In genomic region chr21:33273044-33273443, GRCh38 we compare ENCODE assay signal across 32 cellular contexts. TPM values are rescaled to one million over a fixed set of nuclear protein-coding genes. Genes with fewer than 3 reads are reported as not detected.
DNase-seq lines count a peak whose midpoint lies in the region; ATAC-seq and TF ChIP-seq lines count a peak whose summit lies in the region.
"Had no signal": no experiment of that assay in that cellular context is flagged by ENCODE, and none has a peak within 500 bp of the region (broad histone marks: within the 10 kb centered on the region; RNA-seq: fewer than 3 reads in every experiment).

No MANE protein-coding gene starts in this region.

- peaks cover 54% of the 10 kb centered on the region for H3K36me3 Mint-ChIP-seq in stimulated activated memory B cell treated with anti-CD40 and anti-IgM and Interleukin-4, amounts not matched to agents 10 μg/mL and 1 μg/mL and 100 μg/mL, for 72 hours

- H3K4me3 ChIP-seq in epithelial cell of esophagus (ENCODE audit: low read length), result no peak overlapping the region
- H3K4me3 ChIP-seq: cardiac muscle cell, left lung, MG63, neural progenitor cell, PC-9, right lobe of liver, spleen, stomach, tibial artery had no signal

- in situ Hi-C loops in G401 (cut with HindIII; ENCODE audit: low sequenced_read_pairs), result no loop called here

- ATAC-seq in stimulated activated memory B cell treated with anti-CD40 and anti-IgM and Interleukin-4, amounts not matched to agents 10 μg/mL and 1 μg/mL and 100 μg/mL, for 72 hours, result no peak
- ATAC-seq: left lung, right lobe of liver, Right ventricle myocardium inferior, T-helper 17 cell had no signal

- H3K4me1 Mint-ChIP-seq in stimulated activated memory B cell treated with anti-CD40 and anti-IgM and Interleukin-4, amounts not matched to agents 10 μg/mL and 1 μg/mL and 100 μg/mL, for 72 hours, result peaks cover 42% of the 10 kb centered on the region

- H3K27me3 Mint-ChIP-seq in stimulated activated memory B cell treated with anti-CD40 and anti-IgM and Interleukin-4, amounts not matched to agents 10 μg/mL and 1 μg/mL and 100 μg/mL, for 72 hours, result no peaks in the 10 kb centered on the region
- H3K27me3 Mint-ChIP-seq: activated naive CD4-positive, alpha-beta T cell treated with anti-CD3 and anti-CD28 coated beads, Interleukin-2, amount 10 ng/mL, durations not matched to agents 7 days and 5 days; T-helper 17 cell had no signal

- peak; percentile 34 for DNase-seq in EH (ENCODE audit: low read depth)
- peak; percentile 69 for DNase-seq in NCI-H226
- DNase-seq in epithelial cell of esophagus (ENCODE audit: low read depth), result peak; percentile 25
- DNase-seq in G401 (ENCODE audit: low spot score), result no peak
- no peak for DNase-seq in activated gamma-delta T cell (lab: John Stamatoyannopoulos, UW)
- no peak for DNase-seq in NCI-H146 treated with DMSO at 0.1 percent for 48 hours (lab: John Stamatoyannopoulos, UW; ENCODE audit: unreplicated experiment)
- DNase-seq: activated CD4-positive, alpha-beta T cell treated with anti-CD3 and anti-CD28 coated beads, Interleukin-2, amount 50 U/mL, for 48 hours; activated CD4-positive, CD25-positive, alpha-beta regulatory T cell treated with anti-CD3 and anti-CD28 coated beads, Interleukin-2, amount 50 U/mL, for 72 hours; activated naive CD4-positive, alpha-beta T cell treated with anti-CD3 and anti-CD28 coated beads, Interleukin-2, amount 10 ng/mL, durations not matched to agents 7 days and 5 days; C1 segment of cervical spinal cord; Caco-2; DMS79; effector CD4-positive, alpha-beta T cell; left lung; mesenchymal stem cell; MG63; NCI-H1105 treated with DMSO at 0.1 percent for 48 hours; NCI-H1930; NCI-H69; PC-9; posterior cingulate gyrus; spleen; stimulated activated CD4-positive, alpha-beta T cell treated with anti-CD3 and anti-CD28 coated beads, Interleukin-2, amount 100 ng/mL, for 24 hours; stomach; T-helper 17 cell; tibial artery had no signal

- no peak for TF ChIP-seq CTCF in epithelial cell of esophagus (IDR thresholded peaks at IDR 0.05; ENCODE audit: insufficient read depth, low read depth, low read length, missing control alignments)

- H3K9me3 Mint-ChIP-seq in stimulated activated memory B cell treated with anti-CD40 and anti-IgM and Interleukin-4, amounts not matched to agents 10 μg/mL and 1 μg/mL and 100 μg/mL, for 72 hours, result no peaks in the 10 kb centered on the region
- H3K9me3 Mint-ChIP-seq: activated naive CD4-positive, alpha-beta T cell treated with anti-CD3 and anti-CD28 coated beads, Interleukin-2, amount 10 ng/mL, durations not matched to agents 7 days and 5 days; activated T-helper 1 cell treated with anti-CD3 and anti-CD28 coated beads, Interleukin-12 subunit alpha, Interleukin-12 subunit beta, Interleukin-2, Interleukin-4 antibody, amounts not matched to agents 30 ng/mL and 10 ng/mL and 1 ng/mL, durations not matched to agents 14 hours and 24 hours and 36 hours had no signal

- H3K27ac Mint-ChIP-seq in stimulated activated memory B cell treated with anti-CD40 and anti-IgM and Interleukin-4, amounts not matched to agents 10 μg/mL and 1 μg/mL and 100 μg/mL, for 72 hours, result peak overlapping the region; percentile 40
- H3K27ac Mint-ChIP-seq: activated naive CD4-positive, alpha-beta T cell treated with anti-CD3 and anti-CD28 coated beads, Interleukin-2, amount 10 ng/mL, durations not matched to agents 7 days and 5 days; neural progenitor cell; T-helper 17 cell had no signal

- no peak overlapping the region for H3K4me3 Mint-ChIP-seq in stimulated activated memory B cell treated with anti-CD40 and anti-IgM and Interleukin-4, amounts not matched to agents 10 μg/mL and 1 μg/mL and 100 μg/mL, for 72 hours
- H3K4me3 Mint-ChIP-seq: activated naive CD4-positive, alpha-beta T cell treated with anti-CD3 and anti-CD28 coated beads, Interleukin-2, amount 10 ng/mL, durations not matched to agents 7 days and 5 days; activated T-helper 1 cell treated with anti-CD3 and anti-CD28 coated beads, Interleukin-12 subunit alpha, Interleukin-12 subunit beta, Interleukin-2, Interleukin-4 antibody, amounts not matched to agents 30 ng/mL and 10 ng/mL and 1 ng/mL, durations not matched to agents 14 hours and 24 hours and 36 hours; neural progenitor cell; T-helper 17 cell had no signal

RNA-seq across cellular contexts. Expression of gene IL10RB, which starts 6.9 kb away (rescaled TPM):
- total RNA-seq in G401 (2014; rRNA removed; shearing (Covaris generic)), result 16.6 and 16.7 TPM in 2 replicates

RNA-seq across cellular contexts. Expression of gene IFNAR2, which starts 43.3 kb away (rescaled TPM):
- total RNA-seq in G401 (2014; rRNA removed; shearing (Covaris generic)), result 3.3 and 6.8 TPM in 2 replicates

RNA-seq across cellular contexts. Expression of gene IFNAR1, which starts 51.7 kb away (rescaled TPM):
- total RNA-seq in G401 (2014; rRNA removed; shearing (Covaris generic)), result 2.2 and 3.4 TPM in 2 replicates

Comparison
In these comparisons a context has a peak if more than half of its experiments do, and no peak if none do; other contexts are left out.
1. DNase-seq: peak in EH (single experiment), NCI-H226 (single experiment) and epithelial cell of esophagus (single experiment); none in G401 (single experiment), activated gamma-delta T cell (single experiment) and NCI-H146 treated with DMSO at 0.1 percent for 48 hours (single experiment).